1 cellular context compared by ENCODE assay signal in the genomic region with DNA sequence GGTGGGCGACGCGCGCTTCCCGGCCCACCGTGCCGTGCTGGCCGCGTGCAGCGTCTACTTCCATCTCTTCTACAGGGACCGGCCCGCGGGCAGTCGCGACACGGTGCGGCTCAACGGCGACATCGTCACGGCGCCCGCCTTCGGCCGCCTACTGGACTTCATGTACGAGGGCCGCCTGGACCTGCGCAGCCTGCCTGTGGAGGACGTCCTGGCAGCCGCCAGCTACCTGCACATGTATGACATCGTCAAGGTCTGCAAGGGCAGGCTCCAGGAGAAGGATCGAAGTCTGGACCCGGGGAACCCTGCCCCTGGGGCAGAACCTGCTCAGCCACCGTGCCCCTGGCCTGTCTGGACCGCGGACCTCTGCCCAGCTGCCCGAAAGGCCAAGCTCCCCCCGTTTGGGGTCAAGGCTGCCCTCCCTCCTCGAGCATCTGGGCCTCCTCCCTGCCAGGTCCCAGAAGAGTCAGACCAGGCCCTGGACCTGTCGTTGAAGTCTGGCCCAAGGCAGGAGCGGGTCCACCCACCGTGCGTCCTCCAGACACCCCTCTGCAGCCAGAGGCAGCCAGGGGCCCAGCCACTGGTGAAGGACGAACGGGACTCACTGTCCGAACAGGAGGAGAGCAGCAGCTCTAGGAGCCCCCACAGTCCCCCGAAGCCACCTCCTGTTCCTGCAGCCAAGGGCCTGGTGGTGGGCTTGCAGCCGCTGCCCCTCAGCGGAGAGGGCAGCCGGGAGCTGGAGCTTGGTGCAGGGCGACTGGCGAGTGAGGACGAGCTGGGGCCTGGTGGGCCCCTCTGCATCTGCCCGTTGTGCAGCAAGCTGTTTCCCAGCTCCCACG.
TF ChIP-seq lines count a peak whose summit lies in the region.

No MANE protein-coding gene starts in this region.

TF ChIP-seq in H1, 55 proteins besides CTCF, POLR2A, EP300 and RAD21:
- TF ChIP-seq HDAC2 (IDR thresholded peaks at IDR 0.05; ENCODE audit: borderline replicate concordance in 1 of 2, low read depth in 2 of 2, low read length in 2 of 2) (no peak), GABPA (IDR thresholded peaks at IDR 0.05; ENCODE audit: borderline replicate concordance, insufficient read depth, low read length) (0 out of 2 replicates have a peak, but pooled peaks have one; percentile 13), TAF1 (IDR thresholded peaks at IDR 0.05; ENCODE audit: low read depth, low read length) (no peak), JUND (IDR thresholded peaks at IDR 0.05; ENCODE audit: low read length) (no peak), SIN3A (conservative IDR thresholded peaks at IDR 0.05 in 1 of 2, IDR thresholded peaks at IDR 0.05 in 1 of 2; ENCODE audit: low read depth in 1 of 2, low read length in 2 of 2) (no peak), ASH2L (IDR thresholded peaks at IDR 0.05; ENCODE audit: low read length) (no peak), EZH2 (IDR thresholded peaks at IDR 0.05; ENCODE audit: low read depth, low read length, severe bottlenecking) (peak; percentile 57), PHF8 (conservative IDR thresholded peaks at IDR 0.05; ENCODE audit: low read depth, low read length) (no peak), TAF7 (optimal IDR thresholded peaks at IDR 0.05; ENCODE audit: borderline replicate concordance, low read depth, low read length) (no peak), BRCA1 (IDR thresholded peaks at IDR 0.05; ENCODE audit: low read depth, low read length) (no peak), FOSL1 (IDR thresholded peaks at IDR 0.05; ENCODE audit: insufficient read depth, low read depth, low read length) (no peak), TBP (IDR thresholded peaks at IDR 0.05; ENCODE audit: low read depth, low read length) (no peak), CREB1 (IDR thresholded peaks at IDR 0.05) (no peak), SP4 (IDR thresholded peaks at IDR 0.05; ENCODE audit: low read length) (no peak), GTF2F1 (IDR thresholded peaks at IDR 0.05; ENCODE audit: borderline replicate concordance, low read depth, low read length) (no peak), TEAD4 (IDR thresholded peaks at IDR 0.05; ENCODE audit: low read depth, low read length) (no peak), CTBP2 (IDR thresholded peaks at IDR 0.05; ENCODE audit: borderline replicate concordance, insufficient read depth, insufficient read length, low read length) (no peak), KDM5A (IDR thresholded peaks at IDR 0.05; ENCODE audit: low read length) (no peak), SUZ12 (IDR thresholded peaks at IDR 0.05; ENCODE audit: low read length) (peak; percentile 67), TCF12 (IDR thresholded peaks at IDR 0.05; ENCODE audit: low read depth, low read length) (no peak), ZNF274 (IDR thresholded peaks at IDR 0.05; ENCODE audit: borderline replicate concordance, extremely low read depth, low read length) (no peak), RBBP5 (IDR thresholded peaks at IDR 0.05; ENCODE audit: borderline replicate concordance, low read depth, low read length) (0 out of 2 replicates have a peak, but pooled peaks have one; percentile 19), SP2 (IDR thresholded peaks at IDR 0.05; ENCODE audit: low read length) (no peak)
- TF ChIP-seq, protein P1, sequence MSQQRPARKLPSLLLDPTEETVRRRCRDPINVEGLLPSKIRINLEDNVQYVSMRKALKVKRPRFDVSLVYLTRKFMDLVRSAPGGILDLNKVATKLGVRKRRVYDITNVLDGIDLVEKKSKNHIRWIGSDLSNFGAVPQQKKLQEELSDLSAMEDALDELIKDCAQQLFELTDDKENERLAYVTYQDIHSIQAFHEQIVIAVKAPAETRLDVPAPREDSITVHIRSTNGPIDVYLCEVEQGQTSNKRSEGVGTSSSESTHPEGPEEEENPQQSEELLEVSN (IDR thresholded peaks at IDR 0.05): peak; percentile 29; the same call in 1 of the 2 replicates
- TF ChIP-seq, protein P2, sequence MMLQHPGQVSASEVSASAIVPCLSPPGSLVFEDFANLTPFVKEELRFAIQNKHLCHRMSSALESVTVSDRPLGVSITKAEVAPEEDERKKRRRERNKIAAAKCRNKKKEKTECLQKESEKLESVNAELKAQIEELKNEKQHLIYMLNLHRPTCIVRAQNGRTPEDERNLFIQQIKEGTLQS (IDR thresholded peaks at IDR 0.05; ENCODE audit: insufficient read depth, low read depth, low read length): no peak
- TF ChIP-seq, protein P3, sequence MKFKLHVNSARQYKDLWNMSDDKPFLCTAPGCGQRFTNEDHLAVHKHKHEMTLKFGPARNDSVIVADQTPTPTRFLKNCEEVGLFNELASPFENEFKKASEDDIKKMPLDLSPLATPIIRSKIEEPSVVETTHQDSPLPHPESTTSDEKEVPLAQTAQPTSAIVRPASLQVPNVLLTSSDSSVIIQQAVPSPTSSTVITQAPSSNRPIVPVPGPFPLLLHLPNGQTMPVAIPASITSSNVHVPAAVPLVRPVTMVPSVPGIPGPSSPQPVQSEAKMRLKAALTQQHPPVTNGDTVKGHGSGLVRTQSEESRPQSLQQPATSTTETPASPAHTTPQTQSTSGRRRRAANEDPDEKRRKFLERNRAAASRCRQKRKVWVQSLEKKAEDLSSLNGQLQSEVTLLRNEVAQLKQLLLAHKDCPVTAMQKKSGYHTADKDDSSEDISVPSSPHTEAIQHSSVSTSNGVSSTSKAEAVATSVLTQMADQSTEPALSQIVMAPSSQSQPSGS (IDR thresholded peaks at IDR 0.05; ENCODE audit: low read length): no peak
- TF ChIP-seq, protein P4, sequence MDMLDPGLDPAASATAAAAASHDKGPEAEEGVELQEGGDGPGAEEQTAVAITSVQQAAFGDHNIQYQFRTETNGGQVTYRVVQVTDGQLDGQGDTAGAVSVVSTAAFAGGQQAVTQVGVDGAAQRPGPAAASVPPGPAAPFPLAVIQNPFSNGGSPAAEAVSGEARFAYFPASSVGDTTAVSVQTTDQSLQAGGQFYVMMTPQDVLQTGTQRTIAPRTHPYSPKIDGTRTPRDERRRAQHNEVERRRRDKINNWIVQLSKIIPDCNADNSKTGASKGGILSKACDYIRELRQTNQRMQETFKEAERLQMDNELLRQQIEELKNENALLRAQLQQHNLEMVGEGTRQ (IDR thresholded peaks at IDR 0.05; ENCODE audit: low read length): no peak
- TF ChIP-seq, protein P5, sequence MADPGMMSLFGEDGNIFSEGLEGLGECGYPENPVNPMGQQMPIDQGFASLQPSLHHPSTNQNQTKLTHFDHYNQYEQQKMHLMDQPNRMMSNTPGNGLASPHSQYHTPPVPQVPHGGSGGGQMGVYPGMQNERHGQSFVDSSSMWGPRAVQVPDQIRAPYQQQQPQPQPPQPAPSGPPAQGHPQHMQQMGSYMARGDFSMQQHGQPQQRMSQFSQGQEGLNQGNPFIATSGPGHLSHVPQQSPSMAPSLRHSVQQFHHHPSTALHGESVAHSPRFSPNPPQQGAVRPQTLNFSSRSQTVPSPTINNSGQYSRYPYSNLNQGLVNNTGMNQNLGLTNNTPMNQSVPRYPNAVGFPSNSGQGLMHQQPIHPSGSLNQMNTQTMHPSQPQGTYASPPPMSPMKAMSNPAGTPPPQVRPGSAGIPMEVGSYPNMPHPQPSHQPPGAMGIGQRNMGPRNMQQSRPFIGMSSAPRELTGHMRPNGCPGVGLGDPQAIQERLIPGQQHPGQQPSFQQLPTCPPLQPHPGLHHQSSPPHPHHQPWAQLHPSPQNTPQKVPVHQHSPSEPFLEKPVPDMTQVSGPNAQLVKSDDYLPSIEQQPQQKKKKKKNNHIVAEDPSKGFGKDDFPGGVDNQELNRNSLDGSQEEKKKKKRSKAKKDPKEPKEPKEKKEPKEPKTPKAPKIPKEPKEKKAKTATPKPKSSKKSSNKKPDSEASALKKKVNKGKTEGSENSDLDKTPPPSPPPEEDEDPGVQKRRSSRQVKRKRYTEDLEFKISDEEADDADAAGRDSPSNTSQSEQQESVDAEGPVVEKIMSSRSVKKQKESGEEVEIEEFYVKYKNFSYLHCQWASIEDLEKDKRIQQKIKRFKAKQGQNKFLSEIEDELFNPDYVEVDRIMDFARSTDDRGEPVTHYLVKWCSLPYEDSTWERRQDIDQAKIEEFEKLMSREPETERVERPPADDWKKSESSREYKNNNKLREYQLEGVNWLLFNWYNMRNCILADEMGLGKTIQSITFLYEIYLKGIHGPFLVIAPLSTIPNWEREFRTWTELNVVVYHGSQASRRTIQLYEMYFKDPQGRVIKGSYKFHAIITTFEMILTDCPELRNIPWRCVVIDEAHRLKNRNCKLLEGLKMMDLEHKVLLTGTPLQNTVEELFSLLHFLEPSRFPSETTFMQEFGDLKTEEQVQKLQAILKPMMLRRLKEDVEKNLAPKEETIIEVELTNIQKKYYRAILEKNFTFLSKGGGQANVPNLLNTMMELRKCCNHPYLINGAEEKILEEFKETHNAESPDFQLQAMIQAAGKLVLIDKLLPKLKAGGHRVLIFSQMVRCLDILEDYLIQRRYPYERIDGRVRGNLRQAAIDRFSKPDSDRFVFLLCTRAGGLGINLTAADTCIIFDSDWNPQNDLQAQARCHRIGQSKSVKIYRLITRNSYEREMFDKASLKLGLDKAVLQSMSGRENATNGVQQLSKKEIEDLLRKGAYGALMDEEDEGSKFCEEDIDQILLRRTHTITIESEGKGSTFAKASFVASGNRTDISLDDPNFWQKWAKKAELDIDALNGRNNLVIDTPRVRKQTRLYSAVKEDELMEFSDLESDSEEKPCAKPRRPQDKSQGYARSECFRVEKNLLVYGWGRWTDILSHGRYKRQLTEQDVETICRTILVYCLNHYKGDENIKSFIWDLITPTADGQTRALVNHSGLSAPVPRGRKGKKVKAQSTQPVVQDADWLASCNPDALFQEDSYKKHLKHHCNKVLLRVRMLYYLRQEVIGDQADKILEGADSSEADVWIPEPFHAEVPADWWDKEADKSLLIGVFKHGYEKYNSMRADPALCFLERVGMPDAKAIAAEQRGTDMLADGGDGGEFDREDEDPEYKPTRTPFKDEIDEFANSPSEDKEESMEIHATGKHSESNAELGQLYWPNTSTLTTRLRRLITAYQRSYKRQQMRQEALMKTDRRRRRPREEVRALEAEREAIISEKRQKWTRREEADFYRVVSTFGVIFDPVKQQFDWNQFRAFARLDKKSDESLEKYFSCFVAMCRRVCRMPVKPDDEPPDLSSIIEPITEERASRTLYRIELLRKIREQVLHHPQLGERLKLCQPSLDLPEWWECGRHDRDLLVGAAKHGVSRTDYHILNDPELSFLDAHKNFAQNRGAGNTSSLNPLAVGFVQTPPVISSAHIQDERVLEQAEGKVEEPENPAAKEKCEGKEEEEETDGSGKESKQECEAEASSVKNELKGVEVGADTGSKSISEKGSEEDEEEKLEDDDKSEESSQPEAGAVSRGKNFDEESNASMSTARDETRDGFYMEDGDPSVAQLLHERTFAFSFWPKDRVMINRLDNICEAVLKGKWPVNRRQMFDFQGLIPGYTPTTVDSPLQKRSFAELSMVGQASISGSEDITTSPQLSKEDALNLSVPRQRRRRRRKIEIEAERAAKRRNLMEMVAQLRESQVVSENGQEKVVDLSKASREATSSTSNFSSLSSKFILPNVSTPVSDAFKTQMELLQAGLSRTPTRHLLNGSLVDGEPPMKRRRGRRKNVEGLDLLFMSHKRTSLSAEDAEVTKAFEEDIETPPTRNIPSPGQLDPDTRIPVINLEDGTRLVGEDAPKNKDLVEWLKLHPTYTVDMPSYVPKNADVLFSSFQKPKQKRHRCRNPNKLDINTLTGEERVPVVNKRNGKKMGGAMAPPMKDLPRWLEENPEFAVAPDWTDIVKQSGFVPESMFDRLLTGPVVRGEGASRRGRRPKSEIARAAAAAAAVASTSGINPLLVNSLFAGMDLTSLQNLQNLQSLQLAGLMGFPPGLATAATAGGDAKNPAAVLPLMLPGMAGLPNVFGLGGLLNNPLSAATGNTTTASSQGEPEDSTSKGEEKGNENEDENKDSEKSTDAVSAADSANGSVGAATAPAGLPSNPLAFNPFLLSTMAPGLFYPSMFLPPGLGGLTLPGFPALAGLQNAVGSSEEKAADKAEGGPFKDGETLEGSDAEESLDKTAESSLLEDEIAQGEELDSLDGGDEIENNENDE (IDR thresholded peaks at IDR 0.05; ENCODE audit: insufficient replicate concordance, low read length): no peak
TF ChIP-seq in H1: peak in this region for 5.
